18 cellular contexts compared by ENCODE assay signal in genomic region chr11:94790771-94791180, GRCh38. TPM values are rescaled to one million over a fixed set of nuclear protein-coding genes. Genes with fewer than 3 reads are reported as not detected.
DNase-seq lines count a peak whose midpoint lies in the region; ATAC-seq, FAIRE-seq and TF ChIP-seq lines count a peak whose summit lies in the region.
"Had no signal": no experiment of that assay in that cellular context is flagged by ENCODE, and none has a peak within 500 bp of the region (broad histone marks: within the 10 kb centered on the region; RNA-seq: fewer than 3 reads in every experiment).

No MANE protein-coding gene starts in this region.

- H3K4me1 Mint-ChIP-seq in naive thymus-derived CD8-positive, alpha-beta T cell: no peaks in the 10 kb centered on the region
- no peaks in the 10 kb centered on the region for H3K4me1 Mint-ChIP-seq in activated CD4-positive, alpha-beta memory T cell treated with anti-CD3 and anti-CD28 coated beads, Interleukin-2, amount 10 ng/mL, durations not matched to agents 7 days and 5 days
- H3K4me1 Mint-ChIP-seq: B cell, naive B cell, T-cell had no signal

- H3K4me1 ChIP-seq in SJSA1 (replicated peaks) (peaks cover 73% of the 10 kb centered on the region), foreskin keratinocyte (peaks cover 58% of the 10 kb centered on the region), gastrocnemius medialis (peaks cover 86% of the 10 kb centered on the region in 2 donors)

- TF ChIP-seq POLR2A in H54 (IDR thresholded peaks at IDR 0.05; ENCODE audit: low read depth, low read length) (no peak), gastrocnemius medialis (IDR thresholded peaks at IDR 0.05) (no peak)

- intact Hi-C loops in gastrocnemius medialis (cut with DNase I; ENCODE audit: low total_unique reads): loop anchor here (10.0 kb wide), 1 partner anchor 314 kb away; no protein-coding TSS in a partner anchor

- no peaks in the 10 kb centered on the region for H3K36me3 Mint-ChIP-seq in naive thymus-derived CD8-positive, alpha-beta T cell
- no peaks in the 10 kb centered on the region for H3K36me3 Mint-ChIP-seq in activated CD4-positive, alpha-beta memory T cell treated with anti-CD3 and anti-CD28 coated beads, Interleukin-2, amount 10 ng/mL, durations not matched to agents 7 days and 5 days (ENCODE audit: low read depth)
- H3K36me3 Mint-ChIP-seq: naive B cell, T-cell had no signal

- peak; percentile 44 for ATAC-seq in foreskin keratinocyte
- ATAC-seq in gastrocnemius medialis: no peak
- no peak for ATAC-seq in naive thymus-derived CD8-positive, alpha-beta T cell
- ATAC-seq: T-cell had no signal

- H3K9me3 ChIP-seq in SJSA1 (replicated peaks) (no peaks in the 10 kb centered on the region), gastrocnemius medialis (no peaks in the 10 kb centered on the region)
- H3K9me3 ChIP-seq: ascending aorta, left ventricle myocardium inferior had no signal

- H3K27me3 ChIP-seq in SJSA1 (replicated peaks): no peaks in the 10 kb centered on the region
- H3K27me3 ChIP-seq in foreskin keratinocyte: no peaks in the 10 kb centered on the region
- H3K27me3 ChIP-seq in gastrocnemius medialis: no peaks in the 10 kb centered on the region
- H3K27me3 ChIP-seq: ascending aorta had no signal

- no peak overlapping the region for H3K4me3 Mint-ChIP-seq in naive thymus-derived CD8-positive, alpha-beta T cell
- H3K4me3 Mint-ChIP-seq in activated CD4-positive, alpha-beta memory T cell treated with anti-CD3 and anti-CD28 coated beads, Interleukin-2, amount 10 ng/mL, durations not matched to agents 7 days and 5 days: no peak overlapping the region
- H3K4me3 Mint-ChIP-seq: B cell; dendritic cell treated with granulocyte-macrophage colony-stimulating factor and Interleukin-4, amounts not matched to agents 40 ng/mL and 50 ng/mL, for 4 days; naive B cell; T-cell had no signal

- no peak for DNase-seq in H54 (ENCODE audit: insufficient read length, low spot score)
- DNase-seq in SJSA1 (ENCODE audit: low read depth in 1 of 2, low spot score in 2 of 2): no peak
- DNase-seq in foreskin keratinocyte: no peak
- no peak for DNase-seq in gastrocnemius medialis
- no peak for DNase-seq in naive thymus-derived CD8-positive, alpha-beta T cell
- DNase-seq in glomerular visceral epithelial cell (ENCODE audit: extremely low spot score): no peak
- no peak for DNase-seq in superior temporal gyrus (ENCODE audit: extremely low spot score)
- no peak for DNase-seq in activated CD4-positive, alpha-beta memory T cell treated with anti-CD3 and anti-CD28 coated beads, Interleukin-2, amount 10 ng/mL, durations not matched to agents 7 days and 5 days
- DNase-seq: activated CD4-positive, CD25-positive, alpha-beta regulatory T cell; left ventricle myocardium inferior; naive B cell; NCI-H187; NCI-H524; T-cell had no signal

- H3K27ac ChIP-seq in SJSA1 (peak overlapping the region; percentile 48; the same call in 1 of the 2 replicates), foreskin keratinocyte (peak overlapping the region; percentile 67), gastrocnemius medialis (peak overlapping the region; percentile 89 to 91 (median 90))
- H3K27ac ChIP-seq: ascending aorta, left ventricle myocardium inferior had no signal

- CTCF ChIA-PET in activated CD4-positive, alpha-beta memory T cell treated with anti-CD3 and anti-CD28 coated beads, Interleukin-2, amount 10 ng/mL, durations not matched to agents 7 days and 5 days (lab: Charles Lee): no interaction called here

- in situ Hi-C loops in gastrocnemius medialis (cut with MboI; ENCODE audit: low sequenced_read_pairs in 4 of 4): no loop called here

- no peaks in the 10 kb centered on the region for H3K36me3 ChIP-seq in SJSA1
- no peaks in the 10 kb centered on the region for H3K36me3 ChIP-seq in gastrocnemius medialis
- H3K36me3 ChIP-seq: ascending aorta, left ventricle myocardium inferior had no signal

- H3K4me3 ChIP-seq in SJSA1 (no peak overlapping the region), gastrocnemius medialis (no peak overlapping the region)
- H3K4me3 ChIP-seq: ascending aorta, left ventricle myocardium inferior had no signal

- no peak for TF ChIP-seq CTCF in foreskin keratinocyte (conservative IDR thresholded peaks at IDR 0.05)
- TF ChIP-seq CTCF in gastrocnemius medialis (IDR thresholded peaks at IDR 0.05 in 4 of 5, conservative IDR thresholded peaks at IDR 0.05 in 1 of 5): no peak

- peaks cover 0 to 15% (median 5%) of the 10 kb centered on the region in 5 donors for H3K27me3 Mint-ChIP-seq in naive thymus-derived CD8-positive, alpha-beta T cell
- H3K27me3 Mint-ChIP-seq in activated CD4-positive, alpha-beta memory T cell treated with anti-CD3 and anti-CD28 coated beads, Interleukin-2, amount 10 ng/mL, durations not matched to agents 7 days and 5 days: peaks cover 18% of the 10 kb centered on the region
- H3K27me3 Mint-ChIP-seq: B cell; dendritic cell treated with granulocyte-macrophage colony-stimulating factor and Interleukin-4, amounts not matched to agents 40 ng/mL and 50 ng/mL, for 4 days; naive B cell had no signal

- H3K27ac Mint-ChIP-seq in naive thymus-derived CD8-positive, alpha-beta T cell: no peak overlapping the region
- H3K27ac Mint-ChIP-seq in activated CD4-positive, alpha-beta memory T cell treated with anti-CD3 and anti-CD28 coated beads, Interleukin-2, amount 10 ng/mL, durations not matched to agents 7 days and 5 days: no peak overlapping the region
- H3K27ac Mint-ChIP-seq: B cell; dendritic cell treated with granulocyte-macrophage colony-stimulating factor and Interleukin-4, amounts not matched to agents 40 ng/mL and 50 ng/mL, for 4 days; T-cell had no signal

- no peaks in the 10 kb centered on the region for H3K9me3 Mint-ChIP-seq in naive thymus-derived CD8-positive, alpha-beta T cell
- H3K9me3 Mint-ChIP-seq in activated CD4-positive, alpha-beta memory T cell treated with anti-CD3 and anti-CD28 coated beads, Interleukin-2, amount 10 ng/mL, durations not matched to agents 7 days and 5 days: no peaks in the 10 kb centered on the region
- H3K9me3 Mint-ChIP-seq: dendritic cell treated with granulocyte-macrophage colony-stimulating factor and Interleukin-4, amounts not matched to agents 40 ng/mL and 50 ng/mL, for 4 days; T-cell had no signal

- FAIRE-seq in H54 (lab: Jason Lieb, UNC): peak; percentile 90
- FAIRE-seq: GM18507 had no signal

- POLR2A ChIA-PET in naive thymus-derived CD8-positive, alpha-beta T cell (lab: Charles Lee): no interaction called here
- POLR2A ChIA-PET in activated CD4-positive, alpha-beta memory T cell treated with anti-CD3 and anti-CD28 coated beads, Interleukin-2, amount 10 ng/mL, durations not matched to agents 7 days and 5 days (lab: Charles Lee): no interaction called here

RNA-seq across cellular contexts. Expression of gene AMOTL1, which starts 22.6 kb away (rescaled TPM):
- total RNA-seq in SJSA1 (2014; rRNA removed; shearing (Covaris generic)): 10.1 and 14.8 TPM in 2 replicates
- 158 and 182 TPM in 2 replicates for total RNA-seq in foreskin keratinocyte
- polyA plus RNA-seq in foreskin keratinocyte: 25.6 and 26.8 TPM in 2 replicates
- 100 to 1,000 TPM; 150 to 393 (median 244) TPM for total RNA-seq in gastrocnemius medialis
- under 1 TPM; 0.03 to 0.08 TPM for total RNA-seq in naive thymus-derived CD8-positive, alpha-beta T cell
- under 1 TPM in 2 of 3 donors, not detected in 1; 0.07 to 0.10 TPM for polyA plus RNA-seq in naive thymus-derived CD8-positive, alpha-beta T cell
- 1 to 10 TPM; 4.0 to 4.3 TPM for total RNA-seq in activated CD4-positive, alpha-beta memory T cell treated with anti-CD3 and anti-CD28 coated beads, Interleukin-2, amount 10 ng/mL, durations not matched to agents 7 days and 5 days
